In genomic region chr2:133561045-133561852, GRCh38 we compare ENCODE assay signal across 8 cellular contexts. TPM values are rescaled to one million over a fixed set of nuclear protein-coding genes. Genes with fewer than 3 reads are reported as not detected.
DNase-seq lines count a peak whose midpoint lies in the region; ATAC-seq and TF ChIP-seq lines count a peak whose summit lies in the region.

No MANE protein-coding gene starts in this region.

- no peaks in the 10 kb centered on the region for H3K9me2 ChIP-seq in OCI-LY7 (ENCODE audit: insufficient read depth, low read length)

- no peaks in the 10 kb centered on the region for H3K36me3 Mint-ChIP-seq in effector memory CD8-positive, alpha-beta T cell (ENCODE audit: insufficient read depth)

- H3K27ac ChIP-seq in OCI-LY7 (ENCODE audit: low read depth, low read length, poor library complexity, severe bottlenecking) (no peak overlapping the region), ovary (no peak overlapping the region)

- no peaks in the 10 kb centered on the region for H4K20me1 ChIP-seq in OCI-LY7 (ENCODE audit: insufficient read depth, low read length)

- no peaks in the 10 kb centered on the region for H3K27me3 ChIP-seq in ovary

- no peak overlapping the region for H3K27ac Mint-ChIP-seq in effector memory CD8-positive, alpha-beta T cell

- no peak overlapping the region for H3K4me2 ChIP-seq in OCI-LY7 (ENCODE audit: low read length)

- no peaks in the 10 kb centered on the region for H3K27me3 Mint-ChIP-seq in effector memory CD8-positive, alpha-beta T cell

- intact Hi-C loops in OCI-LY7 (cut with micrococcal nuclease; ENCODE audit: unreplicated experiment) (no loop called here), ovary (cut with DNase I) (no loop called here)

- no peaks in the 10 kb centered on the region for H3K79me2 ChIP-seq in OCI-LY7 (ENCODE audit: insufficient read depth, low read depth, low read length)

- POLR2A ChIA-PET in OCI-LY7 (lab: Charles Lee): interaction anchor here (0.5 to 0.6 kb wide), 2 partner anchors 89 to 502 kb away, joined by 3 read pairs; no protein-coding TSS in a partner anchor

- no peak overlapping the region for H2AFZ ChIP-seq in OCI-LY7 (ENCODE audit: low read length)

- DNase-seq in OCI-LY7 (ENCODE audit: low spot score): peak; percentile 30
- peak; percentile 73 for DNase-seq in epithelial cell of esophagus (ENCODE audit: low read depth)
- peak in 1 of 5 donors; percentile 27 for DNase-seq in ovary
- no peak for DNase-seq in effector memory CD8-positive, alpha-beta T cell
- DNase-seq in activated effector memory CD4-positive, alpha-beta T cell treated with anti-CD3 and anti-CD28 coated beads, Interleukin-2, amount 50 U/mL, for 16 hours: no peak

- H3K4me3 ChIP-seq in OCI-LY7 (ENCODE audit: low read depth, low read length, poor library complexity, severe bottlenecking): no peak overlapping the region
- H3K4me3 ChIP-seq in epithelial cell of esophagus (ENCODE audit: low read length): no peak overlapping the region
- no peak overlapping the region for H3K4me3 ChIP-seq in ovary

- TF ChIP-seq CTCF in OCI-LY7 (conservative IDR thresholded peaks at IDR 0.05; ENCODE audit: low read length): peak; percentile 82
- TF ChIP-seq CTCF in epithelial cell of esophagus (IDR thresholded peaks at IDR 0.05; ENCODE audit: insufficient read depth, low read depth, low read length, missing control alignments): peak; percentile 83
- TF ChIP-seq CTCF in ovary (IDR thresholded peaks at IDR 0.05): peak in 2 of 3 donors; percentile 17 to 59

- H3K4me1 ChIP-seq in OCI-LY7 (ENCODE audit: insufficient read depth, low read length, poor library complexity, severe bottlenecking): no peaks in the 10 kb centered on the region
- no peaks in the 10 kb centered on the region for H3K4me1 ChIP-seq in ovary (ENCODE audit: insufficient read depth)

- H3K9me3 ChIP-seq in OCI-LY7 (ENCODE audit: low read length): no peaks in the 10 kb centered on the region
- H3K9me3 ChIP-seq in ovary: no peaks in the 10 kb centered on the region

- 38 to 44% (median 44%) methylated on average over 3 of the region's 3 CpGs for WGBS in ovary, 3 donors

- no peak for TF ChIP-seq POLR2A in ovary (IDR thresholded peaks at IDR 0.05)

- no TSS peak for BruUV-seq in OCI-LY7 (replicated peaks; lab: Mats Ljungman, UMichigan)

- H3K4me3 Mint-ChIP-seq in effector memory CD8-positive, alpha-beta T cell: no peak overlapping the region

- ATAC-seq in GM18498 (IDR thresholded peaks at IDR 0.05; ENCODE audit: unreplicated experiment): peak; percentile 62
- peak; percentile 58 for ATAC-seq in HG03196 (IDR thresholded peaks at IDR 0.05; ENCODE audit: unreplicated experiment)
- ATAC-seq in HG03025 (IDR thresholded peaks at IDR 0.05; ENCODE audit: low FRiP score, unreplicated experiment): no peak
- ATAC-seq in effector memory CD8-positive, alpha-beta T cell (replicated peaks): no peak

- CTCF ChIA-PET in OCI-LY7 (lab: Charles Lee; ENCODE audit: unreplicated experiment): no interaction called here

- H3K36me3 ChIP-seq in OCI-LY7 (ENCODE audit: insufficient read depth, low read length) (no peaks in the 10 kb centered on the region), ovary (no peaks in the 10 kb centered on the region)

- H3K4me1 Mint-ChIP-seq in effector memory CD8-positive, alpha-beta T cell (ENCODE audit: low read depth in 2 of 2): no peaks in the 10 kb centered on the region

- peaks cover 0 to 2% of the 10 kb centered on the region in 2 donors for H3K9me3 Mint-ChIP-seq in effector memory CD8-positive, alpha-beta T cell

- TF ChIP-seq EP300 in ovary (IDR thresholded peaks at IDR 0.05): no peak

RNA-seq across cellular contexts. Expression of gene NCKAP5, which starts 7.0 kb away (rescaled TPM):
- not detected in 2 replicates for total RNA-seq in OCI-LY7 (2014; rRNA removed; shearing (Covaris generic))
- total RNA-seq in OCI-LY7 (2022) (not detected in 2 replicates), ovary (1 to 10 TPM in 6 of 7 donors, under 1 TPM in 1; 0.80 to 2.7 (median 2.2) TPM)
- 1 to 10 TPM; 1.3 to 2.3 TPM for polyA plus RNA-seq in ovary

Comparison
In these comparisons a context has a peak if more than half of its experiments do, and no peak if none do; other contexts are left out.
1. ATAC-seq: peak in GM18498 (single experiment) and HG03196 (single experiment); none in HG03025 (single experiment) and effector memory CD8-positive, alpha-beta T cell (single experiment).
2. DNase-seq: peak in OCI-LY7 (single experiment) and epithelial cell of esophagus (single experiment); none in effector memory CD8-positive, alpha-beta T cell (0 of 3) and activated effector memory CD4-positive, alpha-beta T cell treated with anti-CD3 and anti-CD28 coated beads, Interleukin-2, amount 50 U/mL, for 16 hours (single experiment).
3. Peak in every context shown above with its lines, with median percentiles within 50 percentile points of each other: CTCF ChIP-seq.